Comparison of ENCODE assay signal across 19 cellular contexts in genomic region chr15:28875461-28875965, GRCh38. TPM values are rescaled to one million over a fixed set of nuclear protein-coding genes. Genes with fewer than 3 reads are reported as not detected.
DNase-seq lines count a peak whose midpoint lies in the region; ATAC-seq and TF ChIP-seq lines count a peak whose summit lies in the region.
"Had no signal": no experiment of that assay in that cellular context is flagged by ENCODE, and none has a peak within 500 bp of the region (broad histone marks: within the 10 kb centered on the region; RNA-seq: fewer than 3 reads in every experiment).

No MANE protein-coding gene starts in this region.

- H3K27ac Mint-ChIP-seq in activated naive CD4-positive, alpha-beta T cell treated with anti-CD3 and anti-CD28 coated beads, Interleukin-2, amount 10 ng/mL, durations not matched to agents 7 days and 5 days = peak overlapping the region; percentile 52
- no peak overlapping the region for H3K27ac Mint-ChIP-seq in activated naive CD4-positive, alpha-beta T cell treated with anti-CD3 and anti-CD28 coated beads for 36 hours
- H3K27ac Mint-ChIP-seq in effector memory CD8-positive, alpha-beta T cell = peak overlapping the region in 1 of 2 donors; percentile 78
- H3K27ac Mint-ChIP-seq: IgD-negative memory B cell had no signal

- TF ChIP-seq POLR2A in gastroesophageal sphincter (IDR thresholded peaks at IDR 0.05) (no peak), stomach (IDR thresholded peaks at IDR 0.05) (no peak)

- peak overlapping the region; percentile 83 for H3K27ac ChIP-seq in ectodermal cell (ENCODE audit: insufficient read depth, low read depth, low read length, poor library complexity, severe bottlenecking)
- H3K27ac ChIP-seq in gastroesophageal sphincter = no peak overlapping the region
- H3K27ac ChIP-seq in stomach = no peak overlapping the region
- H3K27ac ChIP-seq: BLaER1 had no signal

- no peaks in the 10 kb centered on the region for H3K36me3 Mint-ChIP-seq in activated naive CD4-positive, alpha-beta T cell treated with anti-CD3 and anti-CD28 coated beads, Interleukin-2, amount 10 ng/mL, durations not matched to agents 7 days and 5 days
- H3K36me3 Mint-ChIP-seq in activated naive CD4-positive, alpha-beta T cell treated with anti-CD3 and anti-CD28 coated beads for 36 hours (ENCODE audit: low read depth) = no peaks in the 10 kb centered on the region
- no peaks in the 10 kb centered on the region for H3K36me3 Mint-ChIP-seq in effector memory CD8-positive, alpha-beta T cell (ENCODE audit: insufficient read depth)
- H3K36me3 Mint-ChIP-seq: IgD-negative memory B cell had no signal

- DNase-seq in activated naive CD4-positive, alpha-beta T cell treated with anti-CD3 and anti-CD28 coated beads, Interleukin-2, amount 10 ng/mL, durations not matched to agents 7 days and 5 days = no peak
- no peak for DNase-seq in activated naive CD4-positive, alpha-beta T cell treated with anti-CD3 and anti-CD28 coated beads for 36 hours
- DNase-seq in mesenteric fat pad (ENCODE audit: low spot score) (peak; percentile 22), occipital lobe (lab: John Stamatoyannopoulos, UW) (no peak), stomach (no peak)
- DNase-seq in effector memory CD8-positive, alpha-beta T cell = no peak
- DNase-seq: GF-D8, Kasumi-1, MM.1S, NCI-H1105, NCI-H1694, NCI-H510A treated with DMSO at 0.1 percent for 48 hours had no signal

- TF ChIP-seq CTCF in gastroesophageal sphincter (IDR thresholded peaks at IDR 0.05) (no peak), stomach (IDR thresholded peaks at IDR 0.05) (no peak)

- H3K4me3 Mint-ChIP-seq in activated naive CD4-positive, alpha-beta T cell treated with anti-CD3 and anti-CD28 coated beads, Interleukin-2, amount 10 ng/mL, durations not matched to agents 7 days and 5 days = no peak overlapping the region
- no peak overlapping the region for H3K4me3 Mint-ChIP-seq in activated naive CD4-positive, alpha-beta T cell treated with anti-CD3 and anti-CD28 coated beads for 36 hours
- H3K4me3 Mint-ChIP-seq in effector memory CD8-positive, alpha-beta T cell = peak overlapping the region in 1 of 2 donors; percentile 26
- H3K4me3 Mint-ChIP-seq: IgD-negative memory B cell had no signal

- H3K9me3 Mint-ChIP-seq in activated naive CD4-positive, alpha-beta T cell treated with anti-CD3 and anti-CD28 coated beads, Interleukin-2, amount 10 ng/mL, durations not matched to agents 7 days and 5 days = no peaks in the 10 kb centered on the region
- H3K9me3 Mint-ChIP-seq in activated naive CD4-positive, alpha-beta T cell treated with anti-CD3 and anti-CD28 coated beads for 36 hours = no peaks in the 10 kb centered on the region
- no peaks in the 10 kb centered on the region for H3K9me3 Mint-ChIP-seq in effector memory CD8-positive, alpha-beta T cell

- no peaks in the 10 kb centered on the region for H3K27me3 ChIP-seq in ectodermal cell (ENCODE audit: control insufficient read depth, insufficient read depth, low read length, poor library complexity, severe bottlenecking)
- peaks cover 4% of the 10 kb centered on the region for H3K27me3 ChIP-seq in gastroesophageal sphincter
- no peaks in the 10 kb centered on the region for H3K27me3 ChIP-seq in stomach
- H3K27me3 ChIP-seq: BLaER1 had no signal

- peaks cover 3% of the 10 kb centered on the region for H3K9me3 ChIP-seq in ectodermal cell (ENCODE audit: control insufficient read depth, low read length)
- peaks cover 0 to 10% (median 0%) of the 10 kb centered on the region in 3 donors for H3K9me3 ChIP-seq in gastroesophageal sphincter
- H3K9me3 ChIP-seq in stomach = peaks cover 0 to 16% (median 2%) of the 10 kb centered on the region in 4 donors
- H3K9me3 ChIP-seq: BLaER1 had no signal

- TF ChIP-seq EP300 in gastroesophageal sphincter (IDR thresholded peaks at IDR 0.05) (no peak), stomach (IDR thresholded peaks at IDR 0.05) (no peak)

- ATAC-seq in effector memory CD8-positive, alpha-beta T cell (replicated peaks) = no peak
- ATAC-seq in gastroesophageal sphincter = no peak
- ATAC-seq: Right ventricle myocardium inferior had no signal

- peaks cover 7% of the 10 kb centered on the region for H3K4me1 Mint-ChIP-seq in activated naive CD4-positive, alpha-beta T cell treated with anti-CD3 and anti-CD28 coated beads, Interleukin-2, amount 10 ng/mL, durations not matched to agents 7 days and 5 days
- peaks cover 17% of the 10 kb centered on the region for H3K4me1 Mint-ChIP-seq in activated naive CD4-positive, alpha-beta T cell treated with anti-CD3 and anti-CD28 coated beads for 36 hours (ENCODE audit: low read depth)
- no peaks in the 10 kb centered on the region for H3K4me1 Mint-ChIP-seq in effector memory CD8-positive, alpha-beta T cell (ENCODE audit: low read depth in 2 of 2)

- peaks cover 55% of the 10 kb centered on the region for H3K27me3 Mint-ChIP-seq in activated naive CD4-positive, alpha-beta T cell treated with anti-CD3 and anti-CD28 coated beads, Interleukin-2, amount 10 ng/mL, durations not matched to agents 7 days and 5 days
- H3K27me3 Mint-ChIP-seq in activated naive CD4-positive, alpha-beta T cell treated with anti-CD3 and anti-CD28 coated beads for 36 hours (ENCODE audit: low read depth) = no peaks in the 10 kb centered on the region
- no peaks in the 10 kb centered on the region for H3K27me3 Mint-ChIP-seq in effector memory CD8-positive, alpha-beta T cell

- peaks cover 30% of the 10 kb centered on the region for H3K4me1 ChIP-seq in ectodermal cell (ENCODE audit: control insufficient read depth, insufficient read depth, low read length)
- H3K4me1 ChIP-seq in gastroesophageal sphincter = no peaks in the 10 kb centered on the region
- no peaks in the 10 kb centered on the region for H3K4me1 ChIP-seq in stomach

- no peaks in the 10 kb centered on the region for H3K36me3 ChIP-seq in ectodermal cell (ENCODE audit: control insufficient read depth, insufficient read depth, low read length)
- no peaks in the 10 kb centered on the region for H3K36me3 ChIP-seq in gastroesophageal sphincter
- no peaks in the 10 kb centered on the region for H3K36me3 ChIP-seq in stomach
- H3K36me3 ChIP-seq: BLaER1 had no signal

- CTCF ChIA-PET in activated naive CD4-positive, alpha-beta T cell treated with anti-CD3 and anti-CD28 coated beads, Interleukin-2, amount 10 ng/mL, durations not matched to agents 7 days and 5 days (lab: Charles Lee) = no interaction called here
- CTCF ChIA-PET in activated naive CD4-positive, alpha-beta T cell treated with anti-CD3 and anti-CD28 coated beads for 36 hours (lab: Charles Lee) = interaction anchor here (0.6 to 1.1 kb wide), 2 partner anchors 8 to 60 kb away, joined by 3 to 6 read pairs; no protein-coding TSS in a partner anchor

- H3K4me3 ChIP-seq in ectodermal cell (ENCODE audit: insufficient read depth, low read depth, low read length) = no peak overlapping the region
- H3K4me3 ChIP-seq in gastroesophageal sphincter = no peak overlapping the region
- H3K4me3 ChIP-seq in stomach = no peak overlapping the region
- H3K4me3 ChIP-seq: BLaER1 had no signal

- intact Hi-C loops in activated naive CD4-positive, alpha-beta T cell treated with anti-CD3 and anti-CD28 coated beads for 36 hours (cut with micrococcal nuclease) = no loop called here
- intact Hi-C loops in stomach (cut with DNase I; ENCODE audit: low total_unique reads) = no loop called here

- 31 to 37% methylated on average over 4 of the region's 4 CpGs for WGBS in ectodermal cell, 2 experiments
- WGBS in gastroesophageal sphincter (ENCODE audit: low coverage in 1 of 2), 2 donors = 58 to 88% methylated on average over 1 to 2 of the region's 4 CpGs
- 63 to 74% (median 68%) methylated on average over 4 of the region's 4 CpGs for WGBS in stomach, 5 donors

RNA-seq across cellular contexts. Expression of gene APBA2, which starts 10.3 kb away (rescaled TPM):
- total RNA-seq in activated naive CD4-positive, alpha-beta T cell treated with anti-CD3 and anti-CD28 coated beads for 36 hours = 10 to 100 TPM; 16.2 to 18.3 TPM
- 77.3 TPM for polyA plus RNA-seq in ectodermal cell (2013, experiment 1 of 4)
- 72.2 TPM for polyA plus RNA-seq in ectodermal cell (2013, experiment 2 of 4)
- 58.2 TPM for polyA plus RNA-seq in ectodermal cell (2013, experiment 3 of 4)
- 62.1 TPM for polyA plus RNA-seq in ectodermal cell (2013, experiment 4 of 4)
- total RNA-seq in mesenteric fat pad (2.2 TPM), occipital lobe (108 TPM), gastroesophageal sphincter (10 to 100 TPM in 1 of 4 donors, 1 to 10 TPM in 3; 3.1 to 14.9 (median 4.2) TPM), stomach (10 to 100 TPM in 1 of 5 donors, 1 to 10 TPM in 2, under 1 TPM in 1, not detected in 1; 0.45 to 13.3 (median 8.7) TPM)
- 1 to 10 TPM in 1 of 3 donors, under 1 TPM in 2; 0.62 to 2.0 (median 0.85) TPM for polyA plus RNA-seq in stomach
- total RNA-seq: HT-29 had no signal

RNA-seq across cellular contexts. Expression of gene GOLGA6L7, which starts 27.1 kb away (rescaled TPM):
- total RNA-seq in activated naive CD4-positive, alpha-beta T cell treated with anti-CD3 and anti-CD28 coated beads for 36 hours = not detected
- polyA plus RNA-seq in ectodermal cell (2013, experiment 1 of 4) = not detected
- polyA plus RNA-seq in ectodermal cell (2013, experiment 2 of 4) = not detected
- polyA plus RNA-seq in ectodermal cell (2013, experiment 3 of 4) = not detected
- polyA plus RNA-seq in ectodermal cell (2013, experiment 4 of 4) = not detected
- total RNA-seq in mesenteric fat pad (not detected), occipital lobe (not detected), gastroesophageal sphincter (not detected), stomach (not detected)
- polyA plus RNA-seq in stomach = not detected
- total RNA-seq: A172, HT-29, Right ventricle myocardium inferior had no signal
- polyA plus RNA-seq: IgD-negative memory B cell had no signal
